ENCODE assay signal across 17 cellular contexts in the genomic region with DNA sequence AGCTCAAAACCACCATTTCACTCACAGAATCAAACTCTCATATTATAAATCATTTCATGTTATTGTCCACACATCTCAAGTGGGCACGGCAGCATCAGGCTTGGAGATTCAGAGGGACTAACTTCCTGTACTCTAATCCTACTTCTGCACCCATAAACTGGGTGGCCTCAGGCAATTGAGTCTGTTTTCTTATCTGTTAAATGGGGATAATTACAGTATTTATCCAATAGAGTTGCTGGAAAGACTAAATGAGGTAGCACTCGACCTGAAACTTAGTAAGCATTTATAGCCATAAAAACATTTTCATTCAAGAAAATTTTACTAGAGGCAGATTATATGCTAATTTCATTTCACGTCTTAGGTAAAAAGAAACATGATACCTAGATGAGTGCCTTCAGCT. TPM values are rescaled to one million over a fixed set of nuclear protein-coding genes. Genes with fewer than 3 reads are reported as not detected.
A peak's percentile ranks its signal among the peaks of the same experiment; 100 is the strongest.
DNase-seq lines count a peak whose midpoint lies in the region; ATAC-seq and TF ChIP-seq lines count a peak whose summit lies in the region.
"Had no signal": no experiment of that assay in that cellular context is flagged by ENCODE, and none has a peak within 500 bp of the region (broad histone marks: within the 10 kb centered on the region; RNA-seq: fewer than 3 reads in every experiment).

No MANE protein-coding gene starts in this region.

- peaks cover 35% of the 10 kb centered on the region for H3K36me3 Mint-ChIP-seq in memory B cell

- no peaks in the 10 kb centered on the region for H3K27me3 Mint-ChIP-seq in memory B cell

- H3K27me3 ChIP-seq in Loucy (ENCODE audit: insufficient read depth, low read length, poor library complexity, severe bottlenecking) (no peaks in the 10 kb centered on the region), gastrocnemius medialis (no peaks in the 10 kb centered on the region)

- peak overlapping the region; percentile 48 for H3K27ac Mint-ChIP-seq in memory B cell
- H3K27ac Mint-ChIP-seq: CD8-positive, alpha-beta T cell had no signal

- TF ChIP-seq POLR2A in gastrocnemius medialis (IDR thresholded peaks at IDR 0.05) = no peak

- no peak overlapping the region for H3K9ac ChIP-seq in Loucy (ENCODE audit: low read depth, low read length, poor library complexity, severe bottlenecking)

- H4K20me1 ChIP-seq in Loucy (ENCODE audit: insufficient read depth, low read length, poor library complexity, severe bottlenecking) = no peaks in the 10 kb centered on the region

- H3K9me3 Mint-ChIP-seq in memory B cell = peaks cover 2% of the 10 kb centered on the region
- H3K9me3 Mint-ChIP-seq: CD8-positive, alpha-beta T cell had no signal

- peaks cover 39% of the 10 kb centered on the region for H3K4me1 ChIP-seq in Loucy (ENCODE audit: insufficient read depth, low read length, poor library complexity, severe bottlenecking)
- peaks cover 29 to 32% of the 10 kb centered on the region in 2 donors for H3K4me1 ChIP-seq in gastrocnemius medialis
- H3K4me1 ChIP-seq: BE2C had no signal

- H3K9me3 ChIP-seq in Loucy (ENCODE audit: insufficient read depth, low read depth, low read length) (no peaks in the 10 kb centered on the region), gastrocnemius medialis (no peaks in the 10 kb centered on the region)
- H3K9me3 ChIP-seq: BE2C had no signal

- H3K4me3 Mint-ChIP-seq in memory B cell = no peak overlapping the region
- H3K4me3 Mint-ChIP-seq: CD8-positive, alpha-beta T cell had no signal

- H3K36me3 ChIP-seq in Loucy (ENCODE audit: insufficient read depth, low read length) = peaks cover 11% of the 10 kb centered on the region; the same call in 1 of the 2 replicates
- no peaks in the 10 kb centered on the region for H3K36me3 ChIP-seq in gastrocnemius medialis
- H3K36me3 ChIP-seq: BE2C had no signal

- H3F3A ChIP-seq in Loucy (ENCODE audit: low read depth) = no peaks in the 10 kb centered on the region

- DNase-seq in NCI-H1436 (lab: John Stamatoyannopoulos, UW) = peak; percentile 51
- no peak for DNase-seq in memory B cell (ENCODE audit: low spot score in 2 of 2)
- DNase-seq in gastrocnemius medialis = no peak
- DNase-seq in HCEC 1CT = no peak
- DNase-seq in NCI-H1092 (lab: John Stamatoyannopoulos, UW) = no peak
- DNase-seq: BE2C; CD8-positive, alpha-beta T cell; COR-L47; DMS153; DND-41; GDM1 had no signal

- ATAC-seq in memory B cell (ENCODE audit: low read depth) (no peak), gastrocnemius medialis (no peak), GM18861 (IDR thresholded peaks at IDR 0.05; ENCODE audit: unreplicated experiment) (no peak)
- ATAC-seq: CD8-positive, alpha-beta T cell; HCT116 had no signal

- in situ Hi-C loops in gastrocnemius medialis (cut with MboI; ENCODE audit: low sequenced_read_pairs in 4 of 4) = no loop called here

- peak overlapping the region in 3 of 4 donors; percentile 5 to 54 (median 41) for H3K27ac ChIP-seq in gastrocnemius medialis
- H3K27ac ChIP-seq: C4-2B, HL-60 had no signal

- H3K4me2 ChIP-seq in Loucy (ENCODE audit: low read depth, low read length, poor library complexity, severe bottlenecking) = peak overlapping the region; percentile 7

- H3K79me2 ChIP-seq in Loucy (ENCODE audit: insufficient read depth, low read length) = peaks cover 51% of the 10 kb centered on the region

- H3K4me1 Mint-ChIP-seq in memory B cell = peaks cover 26% of the 10 kb centered on the region

- H3K4me3 ChIP-seq in Loucy (ENCODE audit: low read length, poor library complexity, severe bottlenecking) (no peak overlapping the region), gastrocnemius medialis (no peak overlapping the region)

- H3K9me2 ChIP-seq in Loucy (replicated peaks; ENCODE audit: low read depth, low read length) = no peaks in the 10 kb centered on the region

- intact Hi-C loops in gastrocnemius medialis (cut with DNase I; ENCODE audit: low total_unique reads) = no loop called here

- TF ChIP-seq CTCF in Loucy (conservative IDR thresholded peaks at IDR 0.05; ENCODE audit: low read length) (no peak), gastrocnemius medialis (IDR thresholded peaks at IDR 0.05 in 4 of 5, conservative IDR thresholded peaks at IDR 0.05 in 1 of 5) (no peak)

- no peak overlapping the region for H2AFZ ChIP-seq in Loucy (ENCODE audit: low read length)

RNA-seq across cellular contexts. Expression of a gene that starts 13.0 kb away (rescaled TPM):
- total RNA-seq in gastrocnemius medialis = 100 to 1,000 TPM; 111 to 176 (median 142) TPM

RNA-seq across cellular contexts. Expression of a gene that starts 56.3 kb away (rescaled TPM):
- 1 to 10 TPM in 1 of 4 donors, not detected in 3; 2.1 TPM for total RNA-seq in gastrocnemius medialis
- total RNA-seq: H4 had no signal
